In genomic region chr5:171475551-171476035, GRCh38 we compare ENCODE assay signal across 29 cellular contexts. TPM values are rescaled to one million over a fixed set of nuclear protein-coding genes. Genes with fewer than 3 reads are reported as not detected.
"Had no signal": no experiment of that assay in that cellular context is flagged by ENCODE, and none has a peak within 500 bp of the region (broad histone marks: within the 10 kb centered on the region; RNA-seq: fewer than 3 reads in every experiment).

No MANE protein-coding gene starts in this region.

- H3K36me3 Mint-ChIP-seq: activated CD4-positive, alpha-beta memory T cell treated with anti-CD3 and anti-CD28 coated beads for 36 hours; activated naive CD4-positive, alpha-beta T cell treated with anti-CD3 and anti-CD28 coated beads, Interleukin-2, amount 10 ng/mL, durations not matched to agents 7 days and 5 days; activated naive CD8-positive, alpha-beta T cell treated with anti-CD3 and anti-CD28 coated beads, Interleukin-2, amount 10 ng/mL, durations not matched to agents 7 days and 5 days; neural progenitor cell had no signal

- DNase-seq: activated CD4-positive, alpha-beta memory T cell treated with anti-CD3 and anti-CD28 coated beads for 36 hours; activated CD4-positive, alpha-beta T cell treated with anti-CD3 and anti-CD28 coated beads, Interleukin-2, amount 10 ng/mL, durations not matched to agents 24 days and 14 days; activated CD4-positive, CD25-positive, alpha-beta regulatory T cell treated with anti-CD3 and anti-CD28 coated beads, Interleukin-2, amount 50 U/mL, for 72 hours; activated CD8-positive, alpha-beta memory T cell treated with anti-CD3 and anti-CD28 coated beads, Interleukin-2, amount 50 U/mL, for 4 hours; activated effector memory CD4-positive, alpha-beta T cell treated with anti-CD3 and anti-CD28 coated beads, Interleukin-2, amount 50 U/mL, for 16 hours; activated naive CD4-positive, alpha-beta T cell treated with anti-CD3 and anti-CD28 coated beads, Interleukin-2, amount 10 ng/mL, durations not matched to agents 7 days and 5 days; activated naive CD8-positive, alpha-beta T cell treated with anti-CD3 and anti-CD28 coated beads, Interleukin-2, amount 10 ng/mL, durations not matched to agents 7 days and 5 days; activated T-cell treated with anti-CD3 and anti-CD28 coated beads, Interleukin-2, amount 50 U/mL, for 1 hour; amygdala; dermis blood vessel endothelial cell; effector CD4-positive, alpha-beta T cell; esophagus squamous epithelium; kidney; midbrain; naive thymus-derived CD4-positive, alpha-beta T cell; occipital lobe; stimulated activated CD4-positive, alpha-beta T cell treated with anti-CD3 and anti-CD28 coated beads, Interleukin-15, amount 100 ng/mL, for 24 hours; stimulated activated CD4-positive, alpha-beta T cell treated with anti-CD3 and anti-CD28 coated beads, Interleukin-2, amount 100 ng/mL, for 24 hours; stimulated activated naive CD4-positive, alpha-beta T cell; T-helper 17 cell; T1000; transverse colon; uterus had no signal

- H3K27me3 Mint-ChIP-seq: activated CD4-positive, alpha-beta memory T cell treated with anti-CD3 and anti-CD28 coated beads for 36 hours; T-helper 17 cell had no signal

- H3K27ac Mint-ChIP-seq: activated CD4-positive, alpha-beta memory T cell treated with anti-CD3 and anti-CD28 coated beads for 36 hours; activated CD4-positive, alpha-beta T cell treated with anti-CD3 and anti-CD28 coated beads, Interleukin-2, amount 10 ng/mL, durations not matched to agents 24 days and 14 days; activated naive CD4-positive, alpha-beta T cell treated with anti-CD3 and anti-CD28 coated beads, Interleukin-2, amount 10 ng/mL, durations not matched to agents 7 days and 5 days; activated naive CD8-positive, alpha-beta T cell treated with anti-CD3 and anti-CD28 coated beads, Interleukin-2, amount 10 ng/mL, durations not matched to agents 7 days and 5 days; activated T-helper 1 cell treated with anti-CD3 and anti-CD28 coated beads, Interleukin-12 subunit alpha, Interleukin-12 subunit beta, Interleukin-2, Interleukin-4 antibody, amounts not matched to agents 30 ng/mL and 10 ng/mL and 1 ng/mL, durations not matched to agents 14 hours and 24 hours and 36 hours; memory B cell; naive thymus-derived CD4-positive, alpha-beta T cell; neural progenitor cell; T-helper 17 cell had no signal

- ATAC-seq: gastroesophageal sphincter; naive thymus-derived CD4-positive, alpha-beta T cell; T-helper 17 cell had no signal

- H3K9me3 Mint-ChIP-seq: activated CD4-positive, alpha-beta memory T cell treated with anti-CD3 and anti-CD28 coated beads for 36 hours; activated CD4-positive, alpha-beta T cell treated with anti-CD3 and anti-CD28 coated beads, Interleukin-2, amount 10 ng/mL, durations not matched to agents 24 days and 14 days; activated naive CD4-positive, alpha-beta T cell treated with anti-CD3 and anti-CD28 coated beads, Interleukin-2, amount 10 ng/mL, durations not matched to agents 7 days and 5 days; activated naive CD8-positive, alpha-beta T cell treated with anti-CD3 and anti-CD28 coated beads, Interleukin-2, amount 10 ng/mL, durations not matched to agents 7 days and 5 days; activated T-helper 1 cell treated with anti-CD3 and anti-CD28 coated beads, Interleukin-12 subunit alpha, Interleukin-12 subunit beta, Interleukin-2, Interleukin-4 antibody, amounts not matched to agents 30 ng/mL and 10 ng/mL and 1 ng/mL, durations not matched to agents 14 hours and 24 hours and 36 hours; memory B cell had no signal

- H3K4me3 ChIP-seq: esophagus squamous epithelium, gastroesophageal sphincter, hepatocyte, neural progenitor cell, right atrium auricular region, transverse colon, uterus had no signal

- H3K4me3 Mint-ChIP-seq: activated CD4-positive, alpha-beta memory T cell treated with anti-CD3 and anti-CD28 coated beads for 36 hours; activated CD4-positive, alpha-beta T cell treated with anti-CD3 and anti-CD28 coated beads, Interleukin-2, amount 10 ng/mL, durations not matched to agents 24 days and 14 days; activated naive CD4-positive, alpha-beta T cell treated with anti-CD3 and anti-CD28 coated beads, Interleukin-2, amount 10 ng/mL, durations not matched to agents 7 days and 5 days; activated naive CD8-positive, alpha-beta T cell treated with anti-CD3 and anti-CD28 coated beads, Interleukin-2, amount 10 ng/mL, durations not matched to agents 7 days and 5 days; activated T-helper 1 cell treated with anti-CD3 and anti-CD28 coated beads, Interleukin-12 subunit alpha, Interleukin-12 subunit beta, Interleukin-2, Interleukin-4 antibody, amounts not matched to agents 30 ng/mL and 10 ng/mL and 1 ng/mL, durations not matched to agents 14 hours and 24 hours and 36 hours; memory B cell; naive thymus-derived CD4-positive, alpha-beta T cell; neural progenitor cell; T-helper 17 cell had no signal

RNA-seq across cellular contexts. Expression of gene FGF18, which starts 56.1 kb away (rescaled TPM):
- total RNA-seq: dermis blood vessel endothelial cell had no signal
- polyA plus RNA-seq: naive thymus-derived CD4-positive, alpha-beta T cell had no signal
